15 cellular contexts compared by ENCODE assay signal in genomic region chr18:9148239-9148552, GRCh38. TPM values are rescaled to one million over a fixed set of nuclear protein-coding genes. Genes with fewer than 3 reads are reported as not detected.
DNase-seq lines count a peak whose midpoint lies in the region; ATAC-seq and TF ChIP-seq lines count a peak whose summit lies in the region.
"Had no signal": no experiment of that assay in that cellular context is flagged by ENCODE, and none has a peak within 500 bp of the region (broad histone marks: within the 10 kb centered on the region; RNA-seq: fewer than 3 reads in every experiment).

No MANE protein-coding gene starts in this region.

- peak overlapping the region; percentile 83 for H3K27ac Mint-ChIP-seq in activated naive CD8-positive, alpha-beta T cell treated with anti-CD3 and anti-CD28 coated beads for 36 hours
- peak overlapping the region; percentile 75 to 79 for H3K27ac Mint-ChIP-seq in natural killer cell
- H3K27ac Mint-ChIP-seq in Calu3 (ENCODE audit: unreplicated experiment) = no peak overlapping the region

- BruUV-seq in Calu3 (replicated peaks; lab: Mats Ljungman, UMichigan) = no TSS peak

- H3K36me3 ChIP-seq in BLaER1 (no peaks in the 10 kb centered on the region), right lobe of liver (no peaks in the 10 kb centered on the region)
- H3K36me3 ChIP-seq: brain microvascular endothelial cell, SJCRH30 had no signal

- TF ChIP-seq POLR2A in right lobe of liver (IDR thresholded peaks at IDR 0.05) = no peak

- H3K27ac ChIP-seq in BLaER1 = no peak overlapping the region
- no peak overlapping the region for H3K27ac ChIP-seq in right lobe of liver
- H3K27ac ChIP-seq: SJCRH30 had no signal

- H3K4me3 Mint-ChIP-seq in activated naive CD8-positive, alpha-beta T cell treated with anti-CD3 and anti-CD28 coated beads for 36 hours = no peak overlapping the region
- H3K4me3 Mint-ChIP-seq in natural killer cell (no peak overlapping the region), Calu3 (ENCODE audit: low read depth, unreplicated experiment) (no peak overlapping the region)

- H4K20me1 ChIP-seq in BLaER1 = peaks cover 83% of the 10 kb centered on the region

- no peaks in the 10 kb centered on the region for H3K27me3 Mint-ChIP-seq in activated naive CD8-positive, alpha-beta T cell treated with anti-CD3 and anti-CD28 coated beads for 36 hours
- H3K27me3 Mint-ChIP-seq in natural killer cell (ENCODE audit: low read depth in 2 of 2) (no peaks in the 10 kb centered on the region), Calu3 (ENCODE audit: unreplicated experiment) (no peaks in the 10 kb centered on the region)
- H3K27me3 Mint-ChIP-seq: naive thymus-derived CD8-positive, alpha-beta T cell had no signal

- no peak overlapping the region for H3K4me3 ChIP-seq in BLaER1
- no peak overlapping the region for H3K4me3 ChIP-seq in right lobe of liver
- H3K4me3 ChIP-seq: SJCRH30 had no signal

- no peak overlapping the region for H3K9ac ChIP-seq in BLaER1

- H3K36me3 Mint-ChIP-seq in activated naive CD8-positive, alpha-beta T cell treated with anti-CD3 and anti-CD28 coated beads for 36 hours = peaks cover 10% of the 10 kb centered on the region
- no peaks in the 10 kb centered on the region for H3K36me3 Mint-ChIP-seq in natural killer cell
- H3K36me3 Mint-ChIP-seq in Calu3 (ENCODE audit: insufficient read depth, unreplicated experiment) = peaks cover 5% of the 10 kb centered on the region

- H3K9me3 Mint-ChIP-seq in activated naive CD8-positive, alpha-beta T cell treated with anti-CD3 and anti-CD28 coated beads for 36 hours = peaks cover 5% of the 10 kb centered on the region
- H3K9me3 Mint-ChIP-seq in natural killer cell = no peaks in the 10 kb centered on the region
- H3K9me3 Mint-ChIP-seq in Calu3 (ENCODE audit: low read depth, unreplicated experiment) = no peaks in the 10 kb centered on the region
- H3K9me3 Mint-ChIP-seq: naive thymus-derived CD8-positive, alpha-beta T cell had no signal

- H3K9me3 ChIP-seq in BLaER1 (no peaks in the 10 kb centered on the region), right lobe of liver (no peaks in the 10 kb centered on the region)
- H3K9me3 ChIP-seq: SJCRH30 had no signal

- CTCF ChIA-PET in Calu3 (lab: Charles Lee) = interaction anchor here (0.8 to 1.0 kb wide), 3 partner anchors 9 to 75 kb away, joined by 3 to 11 read pairs (median 5); partner anchors contain the start of gene ANKRD12

- H3K4me1 ChIP-seq in BLaER1 (peaks cover 31% of the 10 kb centered on the region), right lobe of liver (peaks cover 0 to 56% (median 27%) of the 10 kb centered on the region in 4 donors)
- H3K4me1 ChIP-seq: SJCRH30 had no signal

- H3K27me3 ChIP-seq in BLaER1 = no peaks in the 10 kb centered on the region
- no peaks in the 10 kb centered on the region for H3K27me3 ChIP-seq in right lobe of liver
- H3K27me3 ChIP-seq: brain microvascular endothelial cell, SJCRH30 had no signal

- intact Hi-C loops in natural killer cell (cut with micrococcal nuclease) = loop anchor here (1.0 kb wide), 1 partner anchor 75 kb away; no protein-coding TSS in a partner anchor
- intact Hi-C loops in right lobe of liver (cut with DNase I) = loop anchor here in 1 of 2 donors (10.0 kb wide), 1 partner anchor 73 kb away; no protein-coding TSS in a partner anchor
- intact Hi-C loops in Calu3 (cut with micrococcal nuclease; ENCODE audit: unreplicated experiment) = loop anchor here (1.0 to 10.0 kb wide), 2 partner anchors 75 to 153 kb away; no protein-coding TSS in a partner anchor

- 0 out of 2 replicates have a peak, but pooled peaks have one; percentile 2 for TF ChIP-seq CTCF in LNCAP (IDR thresholded peaks at IDR 0.05)
- TF ChIP-seq CTCF in natural killer cell (IDR thresholded peaks at IDR 0.05) = peak; percentile 39
- TF ChIP-seq CTCF in right lobe of liver (IDR thresholded peaks at IDR 0.05) = no peak
- TF ChIP-seq CTCF in Calu3 (IDR thresholded peaks at IDR 0.05; ENCODE audit: unreplicated experiment) = no peak

- peak overlapping the region; percentile 38 for H3K4me2 ChIP-seq in BLaER1

- H3K4me1 Mint-ChIP-seq in activated naive CD8-positive, alpha-beta T cell treated with anti-CD3 and anti-CD28 coated beads for 36 hours = peaks cover 73% of the 10 kb centered on the region
- peaks cover 54 to 55% of the 10 kb centered on the region in 2 donors for H3K4me1 Mint-ChIP-seq in natural killer cell
- H3K4me1 Mint-ChIP-seq in Calu3 (ENCODE audit: low read depth, unreplicated experiment) = peaks cover 37% of the 10 kb centered on the region

- WGBS in right lobe of liver (ENCODE audit: insufficient coverage, low coverage, low lambda C conversion rate, missing lambda C conversion rate) = 8% methylated on average over 1 of the region's 1 CpG

- DNase-seq in activated naive CD8-positive, alpha-beta T cell treated with anti-CD3 and anti-CD28 coated beads for 36 hours = no peak
- DNase-seq in natural killer cell (no peak), GM19240 (ENCODE audit: insufficient read length, low spot score) (no peak), right lobe of liver (no peak), Calu3 (no peak)
- no peak for DNase-seq in stimulated activated CD4-positive, alpha-beta T cell treated with anti-CD3 and anti-CD28 coated beads, Interleukin-2, amount 100 ng/mL, for 24 hours
- DNase-seq: activated CD4-positive, alpha-beta T cell treated with anti-CD3 and anti-CD28 coated beads, Interleukin-2, amount 50 U/mL, for 48 hours; activated gamma-delta T cell; left ventricle myocardium superior; stimulated activated CD4-positive, alpha-beta T cell treated with anti-CD3 and anti-CD28 coated beads, Interleukin-2, amount 100 ng/mL, for 48 hours had no signal

- ATAC-seq in natural killer cell (peak in 1 of 3 donors; percentile 5), right lobe of liver (no peak)

RNA-seq across cellular contexts. Expression of gene ANKRD12, which starts 11.6 kb away (rescaled TPM):
- 10 to 100 TPM; 33.1 to 33.9 TPM for total RNA-seq in activated naive CD8-positive, alpha-beta T cell treated with anti-CD3 and anti-CD28 coated beads for 36 hours
- total RNA-seq in natural killer cell (100 to 1,000 TPM; 136 to 148 (median 141) TPM), right lobe of liver (10 to 100 TPM; 12.3 to 38.7 (median 21.4) TPM), Calu3 (2022) (36.3 and 40.7 TPM in 2 replicates)

RNA-seq across cellular contexts. Expression of gene NDUFV2, which starts 45.7 kb away (rescaled TPM):
- 100 to 1,000 TPM; 302 to 307 TPM for total RNA-seq in activated naive CD8-positive, alpha-beta T cell treated with anti-CD3 and anti-CD28 coated beads for 36 hours
- 100 to 1,000 TPM; 137 to 188 (median 154) TPM for total RNA-seq in natural killer cell
- total RNA-seq in right lobe of liver = 100 to 1,000 TPM; 164 to 236 (median 183) TPM
- total RNA-seq in Calu3 (2022) = 199 TPM in 2 replicates

Comparison
In these comparisons a context has a peak if more than half of its experiments do, and no peak if none do; other contexts are left out.
1. CTCF ChIP-seq: peak in LNCAP (single experiment) and natural killer cell (single experiment); none in right lobe of liver (0 of 4) and Calu3 (single experiment).